13 cellular contexts compared by ENCODE assay signal in the genomic region with DNA sequence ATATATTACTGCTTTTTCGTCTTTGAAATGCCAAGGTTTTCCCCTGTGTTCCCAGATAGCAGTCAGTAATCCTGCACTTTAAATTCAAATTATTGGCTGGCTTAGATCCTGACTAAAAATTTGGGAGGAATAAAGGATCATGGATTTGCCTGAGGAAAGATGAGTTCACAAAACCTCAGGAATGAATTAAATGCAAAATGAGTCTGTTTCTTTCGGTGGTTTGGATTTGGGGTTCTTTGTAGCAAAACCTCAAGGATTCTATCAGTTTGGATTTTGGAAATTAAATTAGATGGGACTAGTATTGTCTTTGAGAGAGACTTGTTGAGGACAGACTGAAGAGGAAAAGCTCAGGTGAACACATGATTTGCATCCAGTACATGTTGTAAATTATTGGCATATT.
"Had no signal": no experiment of that assay in that cellular context is flagged by ENCODE, and none has a peak within 500 bp of the region (broad histone marks: within the 10 kb centered on the region; RNA-seq: fewer than 3 reads in every experiment).

No MANE protein-coding gene starts in this region.

- H3K9me3 ChIP-seq: gastroesophageal sphincter, spleen had no signal

- H3K27ac Mint-ChIP-seq: activated CD4-positive, alpha-beta memory T cell treated with anti-CD3 and anti-CD28 coated beads for 36 hours; activated T-cell treated with anti-CD3 and anti-CD28 coated beads, Interleukin-2, amount 50 U/mL, for 72 hours; stimulated activated naive CD8-positive, alpha-beta T cell treated with anti-CD3 and anti-CD28 coated beads, Interleukin-15, Interleukin-2, amounts not matched to agents 100 ng/mL and 50 ng/mL, for 24 hours had no signal

- H3K36me3 Mint-ChIP-seq: activated CD4-positive, alpha-beta memory T cell treated with anti-CD3 and anti-CD28 coated beads for 36 hours had no signal

- ATAC-seq: activated T-cell treated with anti-CD3 and anti-CD28 coated beads, Interleukin-2, amount 50 U/mL, for 72 hours; gastroesophageal sphincter; right cardiac atrium had no signal

- H3K9me3 Mint-ChIP-seq: activated CD4-positive, alpha-beta memory T cell treated with anti-CD3 and anti-CD28 coated beads for 36 hours; activated T-cell treated with anti-CD3 and anti-CD28 coated beads, Interleukin-2, amount 50 U/mL, for 72 hours; naive B cell; stimulated activated naive CD8-positive, alpha-beta T cell treated with anti-CD3 and anti-CD28 coated beads, Interleukin-15, Interleukin-2, amounts not matched to agents 100 ng/mL and 50 ng/mL, for 24 hours had no signal

- H3K4me3 Mint-ChIP-seq: activated CD4-positive, alpha-beta memory T cell treated with anti-CD3 and anti-CD28 coated beads for 36 hours; activated T-cell treated with anti-CD3 and anti-CD28 coated beads, Interleukin-2, amount 50 U/mL, for 72 hours; naive B cell; stimulated activated naive CD8-positive, alpha-beta T cell treated with anti-CD3 and anti-CD28 coated beads, Interleukin-15, Interleukin-2, amounts not matched to agents 100 ng/mL and 50 ng/mL, for 24 hours had no signal

- H3K27me3 Mint-ChIP-seq: naive B cell had no signal

- H3K4me3 ChIP-seq: gastroesophageal sphincter, spleen had no signal

- H3K36me3 ChIP-seq: gastroesophageal sphincter, spleen had no signal

- H3K27me3 ChIP-seq: gastroesophageal sphincter, spleen had no signal

- DNase-seq: activated CD4-positive, alpha-beta memory T cell treated with anti-CD3 and anti-CD28 coated beads for 36 hours; activated CD4-positive, alpha-beta T cell treated with anti-CD3 and anti-CD28 coated beads for 1 hour; activated naive CD4-positive, alpha-beta T cell; activated T-cell treated with anti-CD3 and anti-CD28 coated beads, Interleukin-2, amount 50 U/mL, for 72 hours; aorta; naive B cell; right cardiac atrium; spleen; stimulated activated CD4-positive, alpha-beta T cell treated with anti-CD3 and anti-CD28 coated beads, Interleukin-1b, Interleukin-23, amount 100 ng/mL, for 48 hours; SW 1271; T-helper 9 cell had no signal
